In the genomic region with DNA sequence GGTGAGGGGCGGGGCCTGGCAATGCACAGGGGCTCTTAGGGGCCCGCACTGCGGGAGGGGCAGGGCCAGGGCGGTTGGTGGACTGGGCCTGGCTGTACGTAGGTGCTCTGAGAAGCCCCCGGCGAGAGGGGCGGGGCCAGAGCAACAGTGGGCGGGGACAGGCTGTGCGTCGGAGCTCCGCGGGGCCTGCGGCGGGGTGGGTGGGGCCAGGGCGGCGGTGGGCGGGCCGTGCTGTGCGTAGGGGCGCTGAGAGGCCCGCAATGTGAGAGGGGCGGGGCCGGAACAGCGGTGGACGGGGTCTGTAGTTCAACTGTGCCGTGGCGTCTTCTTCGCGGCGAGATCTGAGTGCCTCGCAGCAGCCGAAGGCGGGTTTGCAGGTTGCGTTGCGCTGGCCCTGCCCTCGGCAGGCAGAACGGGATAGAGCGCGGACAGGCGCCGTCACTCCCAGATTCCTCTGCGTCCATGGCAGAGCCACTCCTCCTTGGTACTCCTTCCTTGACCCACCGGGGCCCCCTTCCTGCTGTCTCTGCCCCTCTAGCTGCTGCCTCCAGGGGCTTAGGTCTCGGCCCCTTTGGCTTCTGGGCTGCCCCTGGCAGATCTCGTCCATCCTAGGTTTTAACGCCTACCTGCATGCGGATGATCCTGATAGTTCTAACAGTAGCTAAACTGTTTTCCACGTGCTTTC, we compare ENCODE assay signal across 8 cellular contexts. TPM values are rescaled to one million over a fixed set of nuclear protein-coding genes. Genes with fewer than 3 reads are reported as not detected.
DNase-seq lines count a peak whose midpoint lies in the region; ATAC-seq, FAIRE-seq and TF ChIP-seq lines count a peak whose summit lies in the region.

No MANE protein-coding gene starts in this region.

- CTCF ChIA-PET in T-cell (lab: Charles Lee) = interaction anchor here (0.6 to 1.5 kb wide), 9 partner anchors 13 to 161 kb away, joined by 3 to 6 read pairs (median 4); no protein-coding TSS in a partner anchor

- H3K36me3 Mint-ChIP-seq in T-cell = no peaks in the 10 kb centered on the region

- peak overlapping the region; percentile 85 to 95 for H3K27ac Mint-ChIP-seq in T-cell

- no peaks in the 10 kb centered on the region for H3K27me3 ChIP-seq in right atrium auricular region

- DNase-seq in GM13977 (ENCODE audit: low spot score) = peak; percentile 97
- DNase-seq in NCI-H1436 treated with DMSO at 0.1 percent for 48 hours (lab: John Stamatoyannopoulos, UW) = peak; percentile 26
- peak; percentile 92 to 98 (median 96) for DNase-seq in T-cell
- peak; percentile 68 for DNase-seq in amniotic stem cell (lab: John Stamatoyannopoulos, UW)
- peak; percentile 83 for DNase-seq in right atrium auricular region (ENCODE audit: low spot score)
- peak; percentile 64 for DNase-seq in pulmonary artery endothelial cell (ENCODE audit: low read depth, low spot score)
- peak; percentile 99 for DNase-seq in urothelium cell line (ENCODE audit: low spot score)

- H3K4me3 Mint-ChIP-seq in T-cell = peak overlapping the region; percentile 86 to 99 (median 96)

- no peaks in the 10 kb centered on the region for H3K36me3 ChIP-seq in right atrium auricular region

- H3K4me1 Mint-ChIP-seq in T-cell = peaks cover 12 to 18% (median 13%) of the 10 kb centered on the region in 3 donors

- no peaks in the 10 kb centered on the region for H3K27me3 Mint-ChIP-seq in T-cell

- peak; percentile 98 for FAIRE-seq in urothelium cell line (lab: Jason Lieb, UNC)

- peak; percentile 21 for TF ChIP-seq CTCF in GM13977 (IDR thresholded peaks at IDR 0.05; ENCODE audit: extremely low read depth, insufficient read depth, missing control alignments)
- TF ChIP-seq CTCF in right atrium auricular region (IDR thresholded peaks at IDR 0.05) = no peak

- POLR2A ChIA-PET in T-cell (lab: Charles Lee) = interaction anchor here (0.5 to 1.1 kb wide), 8 partner anchors 11 to 239 kb away, joined by 3 to 10 read pairs (median 4); a partner anchor contains a TSS

- in situ Hi-C loops in GM13977 (cut with MboI; ENCODE audit: low pct_unique_long_range_greater_than_20kb, low sequenced_read_pairs, unreplicated experiment) = no loop called here

- peaks cover 0 to 26% of the 10 kb centered on the region in 2 donors for H3K4me1 ChIP-seq in right atrium auricular region

- no peaks in the 10 kb centered on the region for H3K9me3 ChIP-seq in right atrium auricular region

- peak; percentile 69 for ATAC-seq in HG02852 (IDR thresholded peaks at IDR 0.05; ENCODE audit: unreplicated experiment)
- ATAC-seq in T-cell (replicated peaks in 1 of 4) = peak; percentile 80 to 82 (median 80)

- H3K4me3 ChIP-seq in right atrium auricular region = peak overlapping the region; percentile 61 to 78

- peak overlapping the region; percentile 76 to 88 for H3K27ac ChIP-seq in right atrium auricular region

- H3K9me3 Mint-ChIP-seq in T-cell = no peaks in the 10 kb centered on the region

RNA-seq across cellular contexts. Expression of a gene that starts 33.2 kb away (rescaled TPM):
- total RNA-seq in T-cell (10 to 100 TPM in 1 of 5 donors, 1 to 10 TPM in 4; 4.1 to 10.1 (median 6.0) TPM), right atrium auricular region (1 to 10 TPM; 4.4 to 5.5 TPM), pulmonary artery endothelial cell (6.5 and 7.4 TPM in 2 replicates)

Comparison
In these comparisons a context has a peak if more than half of its experiments do, and no peak if none do; other contexts are left out.
1. Peak in every context shown above with its lines: DNase-seq, ATAC-seq, H3K4me3 ChIP-seq and H3K27ac ChIP-seq.
2. DNase-seq: peak in every context shown above with its lines; median percentile 99 in urothelium cell line; 97 in GM13977; 96 in T-cell; 83 in right atrium auricular region; 68 in amniotic stem cell; 64 in pulmonary artery endothelial cell; 26 in NCI-H1436 treated with DMSO at 0.1 percent for 48 hours.